ENCODE assay signal across 34 cellular contexts in the genomic region with DNA sequence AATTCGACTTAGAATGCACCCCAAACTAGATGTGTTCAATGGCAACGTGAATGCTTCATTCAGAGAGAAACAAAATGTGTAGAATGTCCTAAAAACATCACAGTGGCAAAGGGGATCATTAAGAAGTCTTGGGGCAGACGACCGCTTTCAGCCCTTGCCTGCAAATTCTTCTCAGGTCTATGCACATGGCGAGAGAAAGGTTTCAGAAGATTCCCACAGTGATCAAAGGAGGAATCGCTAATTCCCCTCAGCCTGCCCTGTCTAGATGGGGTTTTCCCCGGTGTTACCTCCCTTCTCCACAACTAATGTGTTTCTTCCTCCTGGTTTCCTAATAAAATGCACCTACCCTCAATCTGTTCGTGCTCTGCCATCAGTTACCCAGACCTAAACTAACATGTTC.
"Had no signal": no experiment of that assay in that cellular context is flagged by ENCODE, and none has a peak within 500 bp of the region (broad histone marks: within the 10 kb centered on the region; RNA-seq: fewer than 3 reads in every experiment).

No MANE protein-coding gene starts in this region.

- H3K27ac Mint-ChIP-seq: activated CD8-positive, alpha-beta memory T cell treated with anti-CD3 and anti-CD28 coated beads, Interleukin-2, amount 10 ng/mL, durations not matched to agents 7 days and 5 days; activated CD8-positive, alpha-beta T cell treated with anti-CD3 and anti-CD28 coated beads, Interleukin-2, amount 10 ng/mL, durations not matched to agents 7 days and 5 days; activated naive CD4-positive, alpha-beta T cell treated with anti-CD3 and anti-CD28 coated beads, Interleukin-2, amount 50 U/mL, for 72 hours; activated T-cell treated with anti-CD3 and anti-CD28 coated beads, Interleukin-2, amount 50 U/mL, for 72 hours; immature natural killer cell; natural killer cell; stimulated activated effector memory CD8-positive, alpha-beta T cell treated with anti-CD3 and anti-CD28 coated beads, Interleukin-12 subunit alpha, Interleukin-12 subunit beta, amount 100 ng/mL, for 72 hours; stimulated activated naive CD8-positive, alpha-beta T cell treated with anti-CD3 and anti-CD28 coated beads, Interleukin-15, Interleukin-2, amounts not matched to agents 100 ng/mL and 50 ng/mL, for 24 hours; type B pancreatic cell had no signal

- H3K27me3 ChIP-seq: esophagus squamous epithelium, heart right ventricle, ovary, sigmoid colon, vagina had no signal

- FAIRE-seq: bronchial epithelial cell, colon, endometrium, kidney, small intestine had no signal

- H3K9me3 Mint-ChIP-seq: activated naive CD4-positive, alpha-beta T cell treated with anti-CD3 and anti-CD28 coated beads, Interleukin-2, amount 50 U/mL, for 72 hours; activated T-cell treated with anti-CD3 and anti-CD28 coated beads, Interleukin-2, amount 50 U/mL, for 72 hours; central memory CD8-positive, alpha-beta T cell; immature natural killer cell; natural killer cell; stimulated activated effector memory CD8-positive, alpha-beta T cell treated with anti-CD3 and anti-CD28 coated beads, Interleukin-12 subunit alpha, Interleukin-12 subunit beta, amount 100 ng/mL, for 72 hours had no signal

- H3K9me3 ChIP-seq: esophagus squamous epithelium, ovary, prostate gland, sigmoid colon, thoracic aorta, vagina had no signal

- H3K36me3 ChIP-seq: esophagus squamous epithelium, heart right ventricle, ovary, prostate gland, sigmoid colon, thoracic aorta, vagina, WERI-Rb-1 had no signal

- H3K27me3 Mint-ChIP-seq: type B pancreatic cell had no signal

- H3K36me3 Mint-ChIP-seq: activated CD8-positive, alpha-beta memory T cell treated with anti-CD3 and anti-CD28 coated beads, Interleukin-2, amount 10 ng/mL, durations not matched to agents 7 days and 5 days; activated naive CD4-positive, alpha-beta T cell treated with anti-CD3 and anti-CD28 coated beads, Interleukin-2, amount 50 U/mL, for 72 hours; immature natural killer cell; natural killer cell; stimulated activated effector memory CD8-positive, alpha-beta T cell treated with anti-CD3 and anti-CD28 coated beads, Interleukin-12 subunit alpha, Interleukin-12 subunit beta, amount 100 ng/mL, for 72 hours had no signal

- H3K27ac ChIP-seq: epithelial cell of prostate, esophagus squamous epithelium, heart right ventricle, ovary, prostate gland, sigmoid colon, thoracic aorta, vagina, WERI-Rb-1 had no signal

- H3K4me1 ChIP-seq: prostate gland, sigmoid colon, vagina had no signal

- H3K4me3 ChIP-seq: esophagus squamous epithelium, heart right ventricle, ovary, prostate gland, sigmoid colon, thoracic aorta, vagina had no signal

- H3K4me3 Mint-ChIP-seq: activated CD8-positive, alpha-beta memory T cell treated with anti-CD3 and anti-CD28 coated beads, Interleukin-2, amount 10 ng/mL, durations not matched to agents 7 days and 5 days; activated CD8-positive, alpha-beta T cell treated with anti-CD3 and anti-CD28 coated beads, Interleukin-2, amount 10 ng/mL, durations not matched to agents 7 days and 5 days; activated T-cell treated with anti-CD3 and anti-CD28 coated beads, Interleukin-2, amount 50 U/mL, for 72 hours; central memory CD8-positive, alpha-beta T cell; immature natural killer cell; natural killer cell; stimulated activated effector memory CD8-positive, alpha-beta T cell treated with anti-CD3 and anti-CD28 coated beads, Interleukin-12 subunit alpha, Interleukin-12 subunit beta, amount 100 ng/mL, for 72 hours; stimulated activated naive CD8-positive, alpha-beta T cell treated with anti-CD3 and anti-CD28 coated beads, Interleukin-15, Interleukin-2, amounts not matched to agents 100 ng/mL and 50 ng/mL, for 24 hours; type B pancreatic cell had no signal

- DNase-seq: activated CD4-positive, alpha-beta T cell treated with anti-CD3 and anti-CD28 coated beads, Interleukin-2, amount 50 U/mL, for 1 hour; activated CD4-positive, CD25-positive, alpha-beta regulatory T cell treated with anti-CD3 and anti-CD28 coated beads, Interleukin-2, amount 50 U/mL, for 72 hours; activated CD8-positive, alpha-beta memory T cell treated with anti-CD3 and anti-CD28 coated beads, Interleukin-2, amount 10 ng/mL, durations not matched to agents 7 days and 5 days; activated CD8-positive, alpha-beta T cell treated with anti-CD3 and anti-CD28 coated beads, Interleukin-2, amount 10 ng/mL, durations not matched to agents 7 days and 5 days; activated naive CD4-positive, alpha-beta T cell; activated T-cell treated with anti-CD3 and anti-CD28 coated beads, Interleukin-2, amount 50 U/mL, for 72 hours; dermis blood vessel endothelial cell; effector CD4-positive, alpha-beta T cell; esophagus squamous epithelium; foreskin melanocyte; heart right ventricle; immature natural killer cell; kidney; left colon; midbrain; natural killer cell; ovary; retina; sigmoid colon; small intestine; stimulated activated CD4-positive, alpha-beta T cell treated with anti-CD3 and anti-CD28 coated beads, Interleukin-4, amount 100 ng/mL, for 24 hours; WERI-Rb-1 had no signal
